Comparison of ENCODE assay signal across 24 cellular contexts in genomic region chr1:110062612-110063011, GRCh38. TPM values are rescaled to one million over a fixed set of nuclear protein-coding genes. Genes with fewer than 3 reads are reported as not detected.
"Had no signal": no experiment of that assay in that cellular context is flagged by ENCODE, and none has a peak within 500 bp of the region (broad histone marks: within the 10 kb centered on the region; RNA-seq: fewer than 3 reads in every experiment).

No MANE protein-coding gene starts in this region.

- H3K36me3 ChIP-seq: ovary had no signal

- H3K4me2 ChIP-seq: hepatocyte had no signal

- H3K9me3 Mint-ChIP-seq: dendritic cell treated with granulocyte-macrophage colony-stimulating factor and Interleukin-4, amounts not matched to agents 40 ng/mL and 50 ng/mL, for 4 days; effector memory CD8-positive, alpha-beta T cell; natural killer cell; neural crest cell had no signal

- H3K9me3 ChIP-seq: ovary, right atrium auricular region, sigmoid colon, stomach had no signal

- H3K27me3 ChIP-seq: ovary had no signal

- H3K36me3 Mint-ChIP-seq: natural killer cell had no signal

- H2AFZ ChIP-seq: hepatocyte had no signal

- H3K4me3 ChIP-seq: hepatocyte, ovary, right atrium auricular region, sigmoid colon, skin epidermis, stomach had no signal

- H3K27ac Mint-ChIP-seq: effector memory CD8-positive, alpha-beta T cell; natural killer cell had no signal

- H3K27ac ChIP-seq: foreskin keratinocyte, hepatocyte, ovary, right atrium auricular region, sigmoid colon, skin epidermis, stomach had no signal

- DNase-seq: effector memory CD8-positive, alpha-beta T cell; erythroblast; foreskin keratinocyte; kidney glomerular epithelial cell; mammary epithelial cell; natural killer cell; nucleus accumbens; ovary; sigmoid colon; stimulated activated CD4-positive, alpha-beta T cell treated with anti-CD3 and anti-CD28 coated beads, Interleukin-2, amount 100 ng/mL, for 24 hours; stimulated activated naive CD4-positive, alpha-beta T cell; stomach; substantia nigra; trophoblast cell had no signal

- H3K4me1 Mint-ChIP-seq: neural crest cell had no signal

- H3K4me3 Mint-ChIP-seq: dendritic cell treated with granulocyte-macrophage colony-stimulating factor and Interleukin-4, amounts not matched to agents 40 ng/mL and 50 ng/mL, for 4 days; effector memory CD8-positive, alpha-beta T cell; natural killer cell; neural crest cell had no signal

- H3K4me1 ChIP-seq: foreskin keratinocyte had no signal

RNA-seq across cellular contexts. Expression of gene ALX3, which starts 7.9 kb away (rescaled TPM):
- total RNA-seq: endothelial cell of umbilical vein, foreskin keratinocyte, left lobe of liver, mammary epithelial cell, mucosa of gallbladder, myocyte, natural killer cell, posterior vena cava, right atrium auricular region, sigmoid colon, stomach had no signal
- polyA plus RNA-seq: endothelial cell of umbilical vein, foreskin keratinocyte, mammary epithelial cell had no signal

RNA-seq across cellular contexts. Expression of gene UBL4B, which starts 49.6 kb away (rescaled TPM):
- total RNA-seq: endothelial cell of umbilical vein, foreskin keratinocyte, hepatocyte, left lobe of liver, mammary epithelial cell, mucosa of gallbladder, myocyte, natural killer cell, neural crest cell, ovary, right atrium auricular region, stomach had no signal
- polyA plus RNA-seq: endothelial cell of umbilical vein, foreskin keratinocyte, hepatocyte, mammary epithelial cell, stomach had no signal
